Comparison of ENCODE assay signal across 31 cellular contexts in genomic region chr11:57378166-57378565, GRCh38. TPM values are rescaled to one million over a fixed set of nuclear protein-coding genes. Genes with fewer than 3 reads are reported as not detected.
"Had no signal": no experiment of that assay in that cellular context is flagged by ENCODE, and none has a peak within 500 bp of the region (broad histone marks: within the 10 kb centered on the region; RNA-seq: fewer than 3 reads in every experiment).

No MANE protein-coding gene starts in this region.

- H3K27ac Mint-ChIP-seq: activated CD8-positive, alpha-beta T cell treated with anti-CD3 and anti-CD28 coated beads for 36 hours; activated T-helper 17 cell treated with anti-CD3 and anti-CD28 coated beads, Interleukin-2, amount 50 U/mL, for 72 hours; dendritic cell treated with granulocyte-macrophage colony-stimulating factor and Interleukin-4, amounts not matched to agents 40 ng/mL and 50 ng/mL, for 4 days; endodermal cell; mesothelial cell of epicardium; naive thymus-derived CD4-positive, alpha-beta T cell; progenitor cell of endocrine pancreas; stimulated activated naive B cell treated with anti-CD40 and anti-IgM and Interleukin-4, amounts not matched to agents 10 μg/mL and 1 μg/mL and 100 μg/mL, for 72 hours; T-helper 17 cell had no signal

- ATAC-seq: activated CD8-positive, alpha-beta T cell treated with anti-CD3 and anti-CD28 coated beads for 36 hours; activated T-cell treated with anti-CD3 and anti-CD28 coated beads, Interleukin-2, amount 50 U/mL, for 4 hours; activated T-helper 17 cell treated with anti-CD3 and anti-CD28 coated beads, Interleukin-2, amount 50 U/mL, for 72 hours; gastrocnemius medialis; naive thymus-derived CD4-positive, alpha-beta T cell; sciatic nerve; stimulated activated naive B cell treated with anti-CD40 and anti-IgM and Interleukin-4, amounts not matched to agents 10 μg/mL and 1 μg/mL and 100 μg/mL, for 72 hours; T-helper 17 cell had no signal

- H3K4me3 ChIP-seq: breast epithelium, esophagus muscularis mucosa, gastrocnemius medialis, left ventricle myocardium inferior, ovary, skin epidermis, stomach, thyroid gland, upper lobe of left lung, vagina had no signal

- H3K9me3 Mint-ChIP-seq: activated CD8-positive, alpha-beta T cell treated with anti-CD3 and anti-CD28 coated beads for 36 hours; activated T-cell treated with anti-CD3 and anti-CD28 coated beads, Interleukin-2, amount 50 U/mL, for 4 hours; activated T-helper 17 cell treated with anti-CD3 and anti-CD28 coated beads, Interleukin-2, amount 50 U/mL, for 72 hours; central memory CD8-positive, alpha-beta T cell; dendritic cell treated with granulocyte-macrophage colony-stimulating factor and Interleukin-4, amounts not matched to agents 40 ng/mL and 50 ng/mL, for 4 days; endodermal cell had no signal

- H3K4me1 Mint-ChIP-seq: activated T-helper 17 cell treated with anti-CD3 and anti-CD28 coated beads, Interleukin-2, amount 50 U/mL, for 72 hours; central memory CD8-positive, alpha-beta T cell; endodermal cell; mesothelial cell of epicardium; naive thymus-derived CD4-positive, alpha-beta T cell had no signal

- H3K4me3 Mint-ChIP-seq: activated CD8-positive, alpha-beta T cell treated with anti-CD3 and anti-CD28 coated beads for 36 hours; activated T-cell treated with anti-CD3 and anti-CD28 coated beads, Interleukin-2, amount 50 U/mL, for 4 hours; activated T-helper 17 cell treated with anti-CD3 and anti-CD28 coated beads, Interleukin-2, amount 50 U/mL, for 72 hours; central memory CD8-positive, alpha-beta T cell; dendritic cell treated with granulocyte-macrophage colony-stimulating factor and Interleukin-4, amounts not matched to agents 40 ng/mL and 50 ng/mL, for 4 days; endodermal cell; mesothelial cell of epicardium; naive thymus-derived CD4-positive, alpha-beta T cell; stimulated activated naive B cell treated with anti-CD40 and anti-IgM and Interleukin-4, amounts not matched to agents 10 μg/mL and 1 μg/mL and 100 μg/mL, for 72 hours; T-helper 17 cell had no signal

- H3K36me3 Mint-ChIP-seq: mesothelial cell of epicardium; naive thymus-derived CD4-positive, alpha-beta T cell; stimulated activated naive B cell treated with anti-CD40 and anti-IgM and Interleukin-4, amounts not matched to agents 10 μg/mL and 1 μg/mL and 100 μg/mL, for 72 hours had no signal

- DNase-seq: activated CD4-positive, alpha-beta T cell treated with anti-CD3 and anti-CD28 coated beads for 1 hour; activated CD4-positive, alpha-beta T cell treated with anti-CD3 and anti-CD28 coated beads, Interleukin-2, amount 50 U/mL, for 1 hour; activated CD8-positive, alpha-beta T cell treated with anti-CD3 and anti-CD28 coated beads for 36 hours; activated gamma-delta T cell treated with Interleukin-2 at 50 U/mL for 16 hours; activated naive CD4-positive, alpha-beta T cell treated with anti-CD3 and anti-CD28 coated beads, Interleukin-2, amount 50 U/mL, for 16 hours; activated T-cell treated with anti-CD3 and anti-CD28 coated beads, Interleukin-2, amount 50 U/mL, for 4 hours; endodermal cell; gastrocnemius medialis; glutamatergic neuron; left ventricle myocardium inferior; naive thymus-derived CD4-positive, alpha-beta T cell; ovary; retina; stimulated activated naive B cell treated with anti-CD40 and anti-IgM and Interleukin-4, amounts not matched to agents 10 μg/mL and 1 μg/mL and 100 μg/mL, for 72 hours; stomach; T-helper 17 cell; T1000; thyroid gland; upper lobe of left lung had no signal

RNA-seq across cellular contexts. Expression of gene PRG3, which starts 2.8 kb away (rescaled TPM):
- total RNA-seq: activated CD8-positive, alpha-beta T cell treated with anti-CD3 and anti-CD28 coated beads for 36 hours; activated T-cell treated with anti-CD3 and anti-CD28 coated beads, Interleukin-2, amount 50 U/mL, for 4 hours; activated T-helper 17 cell treated with anti-CD3 and anti-CD28 coated beads, Interleukin-2, amount 50 U/mL, for 72 hours; breast epithelium; endodermal cell; esophagus muscularis mucosa; gastrocnemius medialis; left ventricle myocardium inferior; lung microvascular endothelial cell; mesothelial cell of epicardium; naive thymus-derived CD4-positive, alpha-beta T cell; ovary; progenitor cell of endocrine pancreas; sciatic nerve; stomach; T-helper 17 cell; thyroid gland; upper lobe of left lung; vagina had no signal
- polyA plus RNA-seq: naive thymus-derived CD4-positive, alpha-beta T cell; neural cell; ovary; stomach had no signal

RNA-seq across cellular contexts. Expression of gene PRG2, which starts 12.3 kb away (rescaled TPM):
- total RNA-seq: gastrocnemius medialis, left ventricle myocardium inferior, lung microvascular endothelial cell, mesothelial cell of epicardium, ovary, progenitor cell of endocrine pancreas, sciatic nerve, vagina had no signal
- polyA plus RNA-seq: naive thymus-derived CD4-positive, alpha-beta T cell; neural cell had no signal

RNA-seq across cellular contexts. Expression of gene P2RX3, which starts 40.0 kb away (rescaled TPM):
- total RNA-seq: activated CD8-positive, alpha-beta T cell treated with anti-CD3 and anti-CD28 coated beads for 36 hours; activated T-cell treated with anti-CD3 and anti-CD28 coated beads, Interleukin-2, amount 50 U/mL, for 4 hours; activated T-helper 17 cell treated with anti-CD3 and anti-CD28 coated beads, Interleukin-2, amount 50 U/mL, for 72 hours; breast epithelium; endodermal cell; esophagus muscularis mucosa; gastrocnemius medialis; lung microvascular endothelial cell; naive thymus-derived CD4-positive, alpha-beta T cell; progenitor cell of endocrine pancreas; sciatic nerve; T-helper 17 cell; thyroid gland; upper lobe of left lung; vagina had no signal
- polyA plus RNA-seq: naive thymus-derived CD4-positive, alpha-beta T cell; neural cell; stomach had no signal
